In the genomic region with DNA sequence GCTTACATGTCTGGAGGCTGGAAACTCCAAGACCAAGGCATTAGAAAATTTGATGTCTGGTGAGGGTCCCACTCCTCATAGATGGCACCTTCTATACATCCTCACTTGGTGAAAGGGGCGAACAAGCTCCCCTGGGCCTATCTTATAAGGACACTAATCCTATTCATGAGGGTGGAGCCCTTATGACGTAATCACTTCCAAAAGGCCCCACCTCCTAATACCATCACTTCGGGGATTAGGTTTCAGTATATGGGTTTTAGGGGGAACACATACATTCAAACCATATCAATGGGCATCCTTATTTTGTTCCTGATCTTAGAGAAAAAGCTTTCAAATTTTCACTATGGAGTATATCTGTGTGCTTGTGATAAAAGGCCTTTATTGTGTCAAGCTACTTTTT, we compare ENCODE assay signal across 30 cellular contexts.
"Had no signal": no experiment of that assay in that cellular context is flagged by ENCODE, and none has a peak within 500 bp of the region (broad histone marks: within the 10 kb centered on the region; RNA-seq: fewer than 3 reads in every experiment).

No MANE protein-coding gene starts in this region.

- H3K36me3 Mint-ChIP-seq: natural killer cell; neural progenitor cell; stimulated activated memory B cell treated with anti-CD40 and anti-IgM and Interleukin-4, amounts not matched to agents 10 μg/mL and 1 μg/mL and 100 μg/mL, for 72 hours had no signal

- H3K4me1 Mint-ChIP-seq: natural killer cell; nephron; neural progenitor cell; stimulated activated memory B cell treated with anti-CD40 and anti-IgM and Interleukin-4, amounts not matched to agents 10 μg/mL and 1 μg/mL and 100 μg/mL, for 72 hours; stimulated activated naive CD8-positive, alpha-beta T cell treated with anti-CD3 and anti-CD28 coated beads, Interleukin-15, amount 100 ng/mL, for 72 hours had no signal

- H3K79me2 ChIP-seq: parathyroid adenoma had no signal

- H3K4me1 ChIP-seq: neural progenitor cell, parathyroid adenoma, psoas muscle, spleen, suprapubic skin, testis, tibial nerve, upper lobe of left lung, vagina had no signal

- H3K9ac ChIP-seq: neural progenitor cell, parathyroid adenoma had no signal

- H3K27ac Mint-ChIP-seq: natural killer cell; nephron; neural progenitor cell; progenitor cell of endocrine pancreas; stimulated activated memory B cell treated with anti-CD40 and anti-IgM and Interleukin-4, amounts not matched to agents 10 μg/mL and 1 μg/mL and 100 μg/mL, for 72 hours; stimulated activated naive CD8-positive, alpha-beta T cell treated with anti-CD3 and anti-CD28 coated beads, Interleukin-15, amount 100 ng/mL, for 72 hours had no signal

- H3K4me3 ChIP-seq: neural progenitor cell, ovary, psoas muscle, skin epidermis, smooth muscle cell, spleen, suprapubic skin, testis, tibial nerve, upper lobe of left lung, vagina had no signal

- H3K9me3 ChIP-seq: ovary, psoas muscle, spleen, suprapubic skin, testis, tibial nerve, vagina had no signal

- H3K36me3 ChIP-seq: neural progenitor cell, ovary, spleen, suprapubic skin, tibial nerve, upper lobe of left lung, vagina had no signal

- H3K4me3 Mint-ChIP-seq: natural killer cell; nephron; neural progenitor cell; stimulated activated memory B cell treated with anti-CD40 and anti-IgM and Interleukin-4, amounts not matched to agents 10 μg/mL and 1 μg/mL and 100 μg/mL, for 72 hours; stimulated activated naive CD8-positive, alpha-beta T cell treated with anti-CD3 and anti-CD28 coated beads, Interleukin-15, amount 100 ng/mL, for 72 hours had no signal

- H3K4me2 ChIP-seq: neural progenitor cell, smooth muscle cell had no signal

- H3K27me3 Mint-ChIP-seq: progenitor cell of endocrine pancreas; stimulated activated memory B cell treated with anti-CD40 and anti-IgM and Interleukin-4, amounts not matched to agents 10 μg/mL and 1 μg/mL and 100 μg/mL, for 72 hours; stimulated activated naive CD8-positive, alpha-beta T cell treated with anti-CD3 and anti-CD28 coated beads, Interleukin-15, amount 100 ng/mL, for 72 hours had no signal

- H3K27me3 ChIP-seq: neural progenitor cell, ovary, spleen, suprapubic skin, testis, tibial nerve, upper lobe of left lung, vagina had no signal

- H3K27ac ChIP-seq: neural progenitor cell, ovary, parathyroid adenoma, psoas muscle, skin epidermis, spleen, suprapubic skin, testis, tibial nerve, upper lobe of left lung, vagina had no signal

- H3K9me3 Mint-ChIP-seq: natural killer cell; neural progenitor cell; stimulated activated naive CD8-positive, alpha-beta T cell treated with anti-CD3 and anti-CD28 coated beads, Interleukin-15, amount 100 ng/mL, for 72 hours had no signal

- DNase-seq: natural killer cell; occipital lobe; ovary; posterior cingulate gyrus; psoas muscle; right cardiac atrium; spleen; stimulated activated CD4-positive, alpha-beta T cell treated with anti-CD3 and anti-CD28 coated beads, Interleukin-12 subunit alpha, Interleukin-12 subunit beta, amount 100 ng/mL, for 4 hours; stimulated activated CD4-positive, alpha-beta T cell treated with anti-CD3 and anti-CD28 coated beads, Interleukin-1b, Interleukin-23, amount 100 ng/mL, for 48 hours; stimulated activated CD4-positive, alpha-beta T cell treated with anti-CD3 and anti-CD28 coated beads, Interleukin-4, amount 100 ng/mL, for 1 hour; stimulated activated CD4-positive, alpha-beta T cell treated with anti-CD3 and anti-CD28 coated beads, Interleukin-4, amount 100 ng/mL, for 4 hours; stimulated activated CD8-positive, alpha-beta memory T cell treated with anti-CD3 and anti-CD28 coated beads, Interleukin-4, amount 100 ng/mL, for 48 hours; stimulated activated naive CD4-positive, alpha-beta T cell; stimulated activated naive CD8-positive, alpha-beta T cell treated with anti-CD3 and anti-CD28 coated beads, Interleukin-15, amount 100 ng/mL, for 72 hours; stimulated activated naive CD8-positive, alpha-beta T cell treated with anti-CD3 and anti-CD28 coated beads, Interleukin-15, Interleukin-2, amounts not matched to agents 100 U/mL and 50 U/mL, for 24 hours; substantia nigra; testis; trophoblast cell; upper lobe of left lung had no signal

- FAIRE-seq: urothelium cell line had no signal

- H2AFZ ChIP-seq: neural progenitor cell, parathyroid adenoma had no signal
